ENCODE assay signal across 13 cellular contexts in genomic region chr22:46061431-46062231, GRCh38.
A peak's percentile ranks its signal among the peaks of the same experiment; 100 is the strongest.
DNase-seq lines count a peak whose midpoint lies in the region; ATAC-seq, FAIRE-seq and TF ChIP-seq lines count a peak whose summit lies in the region.
"Had no signal": no experiment of that assay in that cellular context is flagged by ENCODE, and none has a peak within 500 bp of the region (broad histone marks: within the 10 kb centered on the region; RNA-seq: fewer than 3 reads in every experiment).

No MANE protein-coding gene starts in this region.

- DNase-seq in H1 (ENCODE audit: low read depth in 1 of 2, low spot score in 2 of 2) = peak in 1 of 2 experiments; percentile 84
- peak; percentile 9 for DNase-seq in HepG2 (ENCODE audit: low spot score)
- DNase-seq in stimulated activated CD4-positive, alpha-beta T cell treated with anti-CD3 and anti-CD28 coated beads, Interleukin-4, amount 100 ng/mL, for 1 hour = no peak
- no peak for DNase-seq in MG63
- DNase-seq: activated CD4-positive, alpha-beta T cell treated with anti-CD3 and anti-CD28 coated beads for 36 hours; activated naive CD4-positive, alpha-beta T cell treated with anti-CD3 and anti-CD28 coated beads, Interleukin-2, amount 50 U/mL, for 16 hours; CD8-positive, alpha-beta T cell; NCI-H2081 treated with DMSO at 0.1 percent for 48 hours had no signal

- H3K9me2 ChIP-seq in Loucy (replicated peaks; ENCODE audit: low read depth, low read length) = no peaks in the 10 kb centered on the region

- peaks cover 55% of the 10 kb centered on the region for H3K4me1 Mint-ChIP-seq in stimulated activated memory B cell treated with anti-CD40 and anti-IgM and Interleukin-4, amounts not matched to agents 10 μg/mL and 1 μg/mL and 100 μg/mL, for 72 hours

- H3K79me2 ChIP-seq in Loucy (ENCODE audit: insufficient read depth, low read length) (peaks cover 99% of the 10 kb centered on the region), H1 (ENCODE audit: control insufficient read depth in 1 of 2, insufficient read depth in 2 of 2, low read length in 2 of 2) (no peaks in the 10 kb centered on the region), HepG2 (ENCODE audit: insufficient read depth, low read length) (no peaks in the 10 kb centered on the region)

- H4K91ac ChIP-seq in H1 (replicated peaks; ENCODE audit: insufficient read length, low read length) = no peak overlapping the region

- TF ChIP-seq CTCF in Loucy (conservative IDR thresholded peaks at IDR 0.05; ENCODE audit: low read length) (no peak), H1 (IDR thresholded peaks at IDR 0.05; ENCODE audit: control extremely low read depth in 1 of 3, insufficient read depth in 1 of 3, low read depth in 1 of 3, low read length in 3 of 3) (peak; percentile 48 to 64 (median 48)), HepG2 (CRISPR knock-in tag; IDR thresholded peaks at IDR 0.05) (no peak)

- TF ChIP-seq EP300 in H1 (IDR thresholded peaks at IDR 0.05; ENCODE audit: borderline replicate concordance in 1 of 2, low read depth in 2 of 2, low read length in 2 of 2) = no peak
- peak in 1 of 2 experiments; percentile 47; a peak in 1 of 4 replicates for TF ChIP-seq EP300 in HepG2 (IDR thresholded peaks at IDR 0.05; ENCODE audit: low read depth in 2 of 2, low read length in 2 of 2)
- TF ChIP-seq EP300 in HepG2 (CRISPR knock-in tag; IDR thresholded peaks at IDR 0.05; ENCODE audit: borderline replicate concordance) = no peak

- no peak overlapping the region for H2BK120ac ChIP-seq in H1 (replicated peaks; ENCODE audit: low read depth, low read length)

- CTCF ChIA-PET in H1 (lab: Charles Lee; ENCODE audit: partially characterized antibody) = interaction anchor here (0.8 to 3.2 kb wide), 8 partner anchors 12 to 56 kb away, joined by 3 to 15 read pairs (median 4); no protein-coding TSS in a partner anchor
- CTCF ChIA-PET in HepG2 (lab: Yijun Ruan, JAX; ENCODE audit: low intra/inter-chr PET ratio, low total read pairs) = no interaction called here

- no peaks in the 10 kb centered on the region for H3K79me1 ChIP-seq in H1 (ENCODE audit: low read depth, low read length)

- 15% methylated on average over 33 of the region's 87 CpGs; no CpG with 5 or more reads in 1 of the 2 experiments for WGBS in H1 (ENCODE audit: extremely low coverage in 1 of 2, insufficient coverage in 1 of 2, insufficient read length in 1 of 2, insufficient replicate concordance in 2 of 2, low coverage in 1 of 2, low lambda C conversion rate in 2 of 2, missing lambda C conversion rate in 1 of 2), 2 experiments
- 81% methylated on average over 5 of the region's 87 CpGs for WGBS in HepG2 (ENCODE audit: low lambda C conversion rate)

- H3F3A ChIP-seq in Loucy (ENCODE audit: low read depth) = no peaks in the 10 kb centered on the region

- BruUV-seq in HepG2 (replicated peaks; lab: Mats Ljungman, UMichigan) = no TSS peak

- H2AK5ac ChIP-seq in H1 (ENCODE audit: low read depth, low read length) = no peak overlapping the region

- TF ChIP-seq RAD21 in H1 (IDR thresholded peaks at IDR 0.05 in 1 of 2, conservative IDR thresholded peaks at IDR 0.05 in 1 of 2; ENCODE audit: low read depth in 2 of 2, low read length in 2 of 2) (peak; percentile 13 to 43; a peak in 3 of 4 replicates), HepG2 (CRISPR knock-in tag; IDR thresholded peaks at IDR 0.05) (no peak)

- no peak overlapping the region for H3K4ac ChIP-seq in H1 (replicated peaks; ENCODE audit: insufficient read length, low read depth, low read length)

- intact Hi-C loops in HepG2 (cut with micrococcal nuclease; ENCODE audit: unreplicated experiment) = no loop called here

- H3K27me3 Mint-ChIP-seq in stimulated activated memory B cell treated with anti-CD40 and anti-IgM and Interleukin-4, amounts not matched to agents 10 μg/mL and 1 μg/mL and 100 μg/mL, for 72 hours = no peaks in the 10 kb centered on the region
- H3K27me3 Mint-ChIP-seq: activated CD4-positive, alpha-beta T cell treated with anti-CD3 and anti-CD28 coated beads for 36 hours had no signal

- H2BK12ac ChIP-seq in H1 (ENCODE audit: low read depth, low read length) = no peak overlapping the region

- H3K14ac ChIP-seq in H1 (ENCODE audit: insufficient read length) = no peak overlapping the region

- H2AFZ ChIP-seq in Loucy (ENCODE audit: low read length) (no peak overlapping the region), H1 (ENCODE audit: low read length) (no peak overlapping the region), HepG2 (ENCODE audit: low read length) (no peak overlapping the region)

- no peaks in the 10 kb centered on the region for H3K9me3 Mint-ChIP-seq in stimulated activated memory B cell treated with anti-CD40 and anti-IgM and Interleukin-4, amounts not matched to agents 10 μg/mL and 1 μg/mL and 100 μg/mL, for 72 hours
- H3K9me3 Mint-ChIP-seq: CD8-positive, alpha-beta T cell; stimulated activated effector memory CD8-positive, alpha-beta T cell treated with anti-CD3 and anti-CD28 coated beads, Interleukin-12 subunit alpha, Interleukin-12 subunit beta, amount 100 ng/mL, for 72 hours had no signal

- H3K9me3 ChIP-seq in Loucy (ENCODE audit: insufficient read depth, low read depth, low read length) (no peaks in the 10 kb centered on the region), H1 (ENCODE audit: insufficient read depth in 2 of 2, low read depth in 1 of 2, low read length in 1 of 2) (no peaks in the 10 kb centered on the region), HepG2 (ENCODE audit: low read length) (no peaks in the 10 kb centered on the region), MG63 (no peaks in the 10 kb centered on the region)

- peak overlapping the region; percentile 81 for H3K4me2 ChIP-seq in Loucy (ENCODE audit: low read depth, low read length, poor library complexity, severe bottlenecking)
- peak overlapping the region; percentile 70 to 74 for H3K4me2 ChIP-seq in H1 (ENCODE audit: insufficient read depth in 1 of 2, low read depth in 2 of 2, low read length in 2 of 2)
- H3K4me2 ChIP-seq in HepG2 (ENCODE audit: low read depth, low read length) = no peak overlapping the region

- H3K9ac ChIP-seq in Loucy (ENCODE audit: low read depth, low read length, poor library complexity, severe bottlenecking) = peak overlapping the region; percentile 98
- peak overlapping the region in 2 of 4 experiments; percentile 38 to 54; a peak in 4 of 7 replicates for H3K9ac ChIP-seq in H1 (replicated peaks in 1 of 4; ENCODE audit: extremely low read depth in 1 of 4, low read depth in 3 of 4, low read length in 3 of 4)
- no peak overlapping the region for H3K9ac ChIP-seq in HepG2 (ENCODE audit: insufficient read depth, low read depth, low read length)

- H3K36me3 ChIP-seq in Loucy (ENCODE audit: insufficient read depth, low read length) (no peaks in the 10 kb centered on the region), H1 (ENCODE audit: control insufficient read depth in 2 of 4, insufficient read depth in 4 of 4, low read length in 3 of 4) (no peaks in the 10 kb centered on the region), HepG2 (replicated peaks in 1 of 2; ENCODE audit: control insufficient read depth in 1 of 2, insufficient read depth in 2 of 2, low read length in 2 of 2) (no peaks in the 10 kb centered on the region), MG63 (peaks cover 47% of the 10 kb centered on the region)

- H3K4me1 ChIP-seq in Loucy (ENCODE audit: insufficient read depth, low read length, poor library complexity, severe bottlenecking) (peaks cover 78% of the 10 kb centered on the region), H1 (replicated peaks in 1 of 4; ENCODE audit: control insufficient read depth in 3 of 4, insufficient read depth in 4 of 4, low read length in 3 of 4) (peaks cover 0 to 6% (median 3%) of the 10 kb centered on the region in 4 experiments; a peak in 2 of 7 replicates), HepG2 (ENCODE audit: insufficient read depth, low read length) (0 out of 2 replicates have a peak, but pooled peaks cover 6% of the 10 kb centered on the region)

- H3K4me3 ChIP-seq in Loucy (ENCODE audit: low read length, poor library complexity, severe bottlenecking) (peak overlapping the region; percentile 84), H1 (ENCODE audit: extremely low read depth in 1 of 4, insufficient read depth in 2 of 4, low read depth in 3 of 4, low read length in 4 of 4) (peak overlapping the region; percentile 12 to 62 (median 34); a peak in 7 of 8 replicates), HepG2 (replicated peaks in 1 of 3; ENCODE audit: insufficient read depth in 1 of 3, low read depth in 2 of 3, low read length in 3 of 3) (no peak overlapping the region), MG63 (no peak overlapping the region)

- no peak overlapping the region for H3K27ac ChIP-seq in H1 (ENCODE audit: low read depth, low read length)
- H3K27ac ChIP-seq in HepG2 (ENCODE audit: extremely low read length, insufficient read depth, low read length) = no peak overlapping the region

- H3K27ac Mint-ChIP-seq in stimulated activated memory B cell treated with anti-CD40 and anti-IgM and Interleukin-4, amounts not matched to agents 10 μg/mL and 1 μg/mL and 100 μg/mL, for 72 hours = no peak overlapping the region
- H3K27ac Mint-ChIP-seq: activated CD4-positive, alpha-beta T cell treated with anti-CD3 and anti-CD28 coated beads for 36 hours; CD8-positive, alpha-beta T cell; stimulated activated effector memory CD8-positive, alpha-beta T cell treated with anti-CD3 and anti-CD28 coated beads, Interleukin-12 subunit alpha, Interleukin-12 subunit beta, amount 100 ng/mL, for 72 hours had no signal

- no peak overlapping the region for H4K5ac ChIP-seq in H1 (ENCODE audit: insufficient read length, low read depth, low read length)

- H3K18ac ChIP-seq in H1 (ENCODE audit: extremely low read depth, low read length) = no peak overlapping the region; the same call in 1 of the 2 replicates

- no peak overlapping the region for H2BK15ac ChIP-seq in H1 (ENCODE audit: low read length)

- H3K36me3 Mint-ChIP-seq in stimulated activated memory B cell treated with anti-CD40 and anti-IgM and Interleukin-4, amounts not matched to agents 10 μg/mL and 1 μg/mL and 100 μg/mL, for 72 hours = peaks cover 16% of the 10 kb centered on the region

- ATAC-seq in HepG2 (peak; percentile 63), GM18502 (IDR thresholded peaks at IDR 0.05; ENCODE audit: poor library complexity, unreplicated experiment) (no peak), HG02571 (IDR thresholded peaks at IDR 0.05; ENCODE audit: unreplicated experiment) (no peak)
- ATAC-seq in stimulated activated memory B cell treated with anti-CD40 and anti-IgM and Interleukin-4, amounts not matched to agents 10 μg/mL and 1 μg/mL and 100 μg/mL, for 72 hours = peak; percentile 46
- ATAC-seq: activated CD4-positive, alpha-beta T cell treated with anti-CD3 and anti-CD28 coated beads for 36 hours; CD8-positive, alpha-beta T cell; stimulated activated effector memory CD8-positive, alpha-beta T cell treated with anti-CD3 and anti-CD28 coated beads, Interleukin-12 subunit alpha, Interleukin-12 subunit beta, amount 100 ng/mL, for 72 hours had no signal

- FAIRE-seq in H1 (lab: Jason Lieb, UNC) (no peak), HepG2 (lab: Jason Lieb, UNC) (no peak)

- H4K20me1 ChIP-seq in Loucy (ENCODE audit: insufficient read depth, low read length, poor library complexity, severe bottlenecking) (no peaks in the 10 kb centered on the region), H1 (replicated peaks in 1 of 2; ENCODE audit: control insufficient read depth in 1 of 2, insufficient read depth in 2 of 2, low read length in 2 of 2) (no peaks in the 10 kb centered on the region), HepG2 (ENCODE audit: insufficient read depth, low read length) (peaks cover 4% of the 10 kb centered on the region; the same call in 1 of the 2 replicates)

- H4K8ac ChIP-seq in H1 (ENCODE audit: extremely low read depth, insufficient read depth, low read length) = peak overlapping the region; percentile 91

- no peaks in the 10 kb centered on the region for H3K27me3 ChIP-seq in Loucy (ENCODE audit: insufficient read depth, low read length, poor library complexity, severe bottlenecking)
- H3K27me3 ChIP-seq in H1 (replicated peaks in 1 of 4; ENCODE audit: control insufficient read depth in 3 of 4, extremely low read depth in 1 of 4, insufficient read depth in 3 of 4, low read length in 3 of 4) = peaks cover 3 to 64% (median 35%) of the 10 kb centered on the region in 4 experiments
- H3K27me3 ChIP-seq in HepG2 (ENCODE audit: control insufficient read depth in 1 of 2, insufficient read depth in 2 of 2, low read length in 2 of 2) = peaks cover 16 to 88% of the 10 kb centered on the region in 2 experiments
- no peaks in the 10 kb centered on the region for H3K27me3 ChIP-seq in MG63

- no peak overlapping the region for H2BK20ac ChIP-seq in H1 (ENCODE audit: low read length)

- POLR2A ChIA-PET in H1 (lab: Charles Lee; ENCODE audit: partially characterized antibody) (interaction anchor here (1.1 to 1.5 kb wide), 4 partner anchors 9 to 61 kb away, joined by 3 to 8 read pairs (median 4); no protein-coding TSS in a partner anchor), HepG2 (lab: Yijun Ruan, JAX) (no interaction called here)

- H3K56ac ChIP-seq in H1 (replicated peaks; ENCODE audit: insufficient read length, low read depth, low read length) = no peak overlapping the region

- in situ Hi-C loops in HepG2 (cut with HindIII; ENCODE audit: extremely low pct_ligation_motif_present, low pct_unique_long_range_greater_than_20kb) = no loop called here

- H3K4me3 Mint-ChIP-seq in stimulated activated memory B cell treated with anti-CD40 and anti-IgM and Interleukin-4, amounts not matched to agents 10 μg/mL and 1 μg/mL and 100 μg/mL, for 72 hours = no peak overlapping the region
- H3K4me3 Mint-ChIP-seq: activated CD4-positive, alpha-beta T cell treated with anti-CD3 and anti-CD28 coated beads for 36 hours; CD8-positive, alpha-beta T cell; stimulated activated effector memory CD8-positive, alpha-beta T cell treated with anti-CD3 and anti-CD28 coated beads, Interleukin-12 subunit alpha, Interleukin-12 subunit beta, amount 100 ng/mL, for 72 hours had no signal

- no peak overlapping the region for H3K23ac ChIP-seq in H1 (ENCODE audit: insufficient read length)

- H2BK5ac ChIP-seq in H1 (ENCODE audit: low read depth, low read length) = no peak overlapping the region

- no peaks in the 10 kb centered on the region; the same call in 1 of the 2 replicates for H3K23me2 ChIP-seq in H1 (ENCODE audit: low read depth, low read length)

- TF ChIP-seq POLR2A in H1 (IDR thresholded peaks at IDR 0.05; ENCODE audit: control extremely low read depth in 1 of 2, low read depth in 2 of 2, low read length in 2 of 2) (no peak), HepG2 (IDR thresholded peaks at IDR 0.05; ENCODE audit: insufficient read depth in 1 of 2, low read depth in 2 of 2, low read length in 2 of 2) (no peak)

Comparison
In these comparisons a context has a peak if more than half of its experiments do, and no peak if none do; other contexts are left out.
1. H3K4me3 ChIP-seq: peak in Loucy (single experiment) and H1 (4 of 4); none in HepG2 (0 of 3) and MG63 (single experiment).
2. CTCF ChIP-seq: peak in H1 (3 of 3); none in Loucy (single experiment) and HepG2 (single experiment).
3. ATAC-seq: peak in HepG2 (single experiment) and stimulated activated memory B cell treated with anti-CD40 and anti-IgM and Interleukin-4, amounts not matched to agents 10 μg/mL and 1 μg/mL and 100 μg/mL, for 72 hours (single experiment); none in GM18502 (single experiment) and HG02571 (single experiment).